In the genomic region with DNA sequence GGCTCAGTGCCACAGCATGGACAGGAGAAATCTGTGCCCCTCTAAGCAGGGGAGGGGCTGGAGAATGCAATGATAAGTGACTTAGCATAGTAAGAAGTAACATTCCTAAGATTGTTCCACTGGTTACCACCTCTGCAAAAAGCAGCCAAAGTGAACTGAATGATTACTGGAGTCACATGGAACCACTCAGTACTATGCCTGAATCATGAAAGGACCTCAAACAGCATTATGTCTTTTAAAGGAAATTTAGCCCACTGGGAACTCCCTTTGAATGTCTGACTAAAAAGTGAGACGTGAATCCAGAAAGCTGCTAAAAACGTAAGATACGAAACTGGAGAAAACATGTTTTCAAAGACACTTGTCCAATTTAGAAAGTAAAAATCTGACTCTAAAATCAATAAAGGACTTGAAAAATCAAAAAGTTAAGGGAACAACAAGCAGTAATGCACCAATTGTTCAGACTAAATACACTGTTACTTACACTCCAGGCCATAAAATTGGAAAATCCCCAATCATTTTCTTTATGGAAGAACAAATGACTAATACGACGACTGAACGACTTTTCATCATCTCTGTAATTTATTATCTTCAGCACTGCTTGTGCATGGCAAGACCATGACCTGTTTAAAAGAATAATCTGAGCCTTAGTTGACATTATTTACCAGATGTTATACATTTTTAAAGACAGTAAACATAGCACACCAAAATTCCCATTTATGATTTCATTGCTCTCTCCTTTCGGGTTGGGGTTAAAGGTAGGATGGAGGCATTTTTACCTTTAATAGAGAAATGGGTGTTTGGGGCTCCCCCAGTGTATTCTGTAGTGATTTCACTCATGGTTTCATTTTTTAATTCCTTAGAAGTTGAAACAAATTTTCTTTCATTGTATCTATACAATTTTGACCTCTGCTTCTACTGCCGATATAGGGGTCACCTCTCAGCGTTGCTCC, we compare ENCODE assay signal across 1 cellular context.
TF ChIP-seq lines count a peak whose summit lies in the region.

No MANE protein-coding gene starts in this region.

TF ChIP-seq in HepG2, 621 proteins besides CTCF, POLR2A, EP300 and RAD21:
- no peak for TF ChIP-seq SIX1 (CRISPR knock-in tag; IDR thresholded peaks at IDR 0.05; ENCODE audit: borderline replicate concordance)
- no peak for TF ChIP-seq REPIN1 (CRISPR knock-in tag; IDR thresholded peaks at IDR 0.05; ENCODE audit: borderline replicate concordance, low read depth)
- TF ChIP-seq ZFP1 (CRISPR knock-in tag; IDR thresholded peaks at IDR 0.05) = no peak
- TF ChIP-seq ZBTB33 (CRISPR knock-in tag; IDR thresholded peaks at IDR 0.05) = no peak
- no peak for TF ChIP-seq TAF15 (IDR thresholded peaks at IDR 0.05; ENCODE audit: low read depth, low read length, poor library complexity, severe bottlenecking)
- no peak for TF ChIP-seq MED1 (CRISPR knock-in tag; IDR thresholded peaks at IDR 0.05)
- no peak for TF ChIP-seq ZNF790 (CRISPR knock-in tag; IDR thresholded peaks at IDR 0.05; ENCODE audit: borderline replicate concordance)
- TF ChIP-seq GPN1 (CRISPR knock-in tag; IDR thresholded peaks at IDR 0.05; ENCODE audit: borderline replicate concordance) = no peak
TF ChIP-seq in HepG2: peak in this region for 0.
